In the genomic region with DNA sequence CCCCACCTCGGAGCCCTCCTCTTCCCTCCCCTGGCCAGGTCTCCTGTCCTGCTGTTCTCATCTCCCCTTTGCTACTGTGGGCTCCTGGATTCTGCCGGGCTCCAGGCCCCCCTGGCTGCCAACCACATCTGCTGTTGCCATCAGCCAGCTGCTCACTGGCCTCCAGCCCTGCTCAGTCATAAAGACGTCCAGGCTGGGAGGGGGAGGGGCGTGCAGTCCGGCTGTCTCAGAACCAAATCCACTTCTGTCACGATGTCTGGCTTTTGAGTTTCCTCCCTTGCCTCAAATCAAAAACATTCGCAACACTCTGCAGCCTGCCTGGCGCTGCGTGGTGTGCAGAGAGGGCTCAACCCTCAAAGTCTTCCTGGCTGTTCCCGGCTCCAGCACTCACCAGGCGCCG, we compare ENCODE assay signal across 10 cellular contexts. TPM values are rescaled to one million over a fixed set of nuclear protein-coding genes. Genes with fewer than 3 reads are reported as not detected.
DNase-seq lines count a peak whose midpoint lies in the region; ATAC-seq and TF ChIP-seq lines count a peak whose summit lies in the region.
"Had no signal": no experiment of that assay in that cellular context is flagged by ENCODE, and none has a peak within 500 bp of the region (broad histone marks: within the 10 kb centered on the region; RNA-seq: fewer than 3 reads in every experiment).

No MANE protein-coding gene starts in this region.

- DNase-seq in NCI-H1092 treated with DMSO at 0.1 percent for 48 hours (lab: John Stamatoyannopoulos, UW) (peak; percentile 55), caudate nucleus (lab: John Stamatoyannopoulos, UW) (peak in 55 of 61 donors; percentile 10 to 71 (median 44)), left colon (peak; percentile 31 to 46), thyroid gland (peak; percentile 67 to 78), germinal center (ENCODE audit: low spot score) (no peak), HEK293T (ENCODE audit: extremely low spot score) (no peak)
- DNase-seq in activated CD4-positive, alpha-beta T cell treated with anti-CD3 and anti-CD28 coated beads for 1 hour, result no peak
- DNase-seq: MV-4-11; stimulated activated CD4-positive, alpha-beta T cell treated with anti-CD3 and anti-CD28 coated beads, Interleukin-1b, Interleukin-23, amount 100 ng/mL, for 48 hours had no signal

- CTCF ChIA-PET in HEK293T (lab: Yijun Ruan, JAX), result no interaction called here

- intact Hi-C loops in left colon (cut with DNase I, micrococcal nuclease) (no loop called here), thyroid gland (cut with DNase I) (no loop called here)

- POLR2A ChIA-PET in HEK293T (lab: Yijun Ruan, JAX), result no interaction called here

- H3K4me1 ChIP-seq in thyroid gland, result peaks cover 29 to 53% of the 10 kb centered on the region in 2 donors

- no peak overlapping the region for H3K27ac ChIP-seq in caudate nucleus (ENCODE audit: low read depth, low read length)
- peak overlapping the region in 2 of 3 donors; percentile 66 to 72 for H3K27ac ChIP-seq in thyroid gland

- TF ChIP-seq CTCF in thyroid gland (IDR thresholded peaks at IDR 0.05), result no peak

- H3K4me3 ChIP-seq in thyroid gland (replicated peaks in 1 of 3), result no peak overlapping the region

- no peaks in the 10 kb centered on the region for H3K9me3 ChIP-seq in thyroid gland

- ATAC-seq in left colon (no peak), GM19351 (IDR thresholded peaks at IDR 0.05; ENCODE audit: unreplicated experiment) (no peak)

- no peaks in the 10 kb centered on the region for H3K36me3 ChIP-seq in thyroid gland

- peak in 1 of 2 donors; percentile 9 for TF ChIP-seq POLR2A in thyroid gland (IDR thresholded peaks at IDR 0.05)

- no peaks in the 10 kb centered on the region for H3K27me3 ChIP-seq in thyroid gland

- 57 to 58% methylated on average over 10 to 11 of the region's 12 CpGs for WGBS in thyroid gland, 2 donors

TF ChIP-seq in HEK293T, 16 proteins besides CTCF, POLR2A, EP300 and RAD21:
- TF ChIP-seq CTBP1 (IDR thresholded peaks at IDR 0.05; ENCODE audit: borderline replicate concordance), result no peak
- no peak for TF ChIP-seq L3MBTL2 (conservative IDR thresholded peaks at IDR 0.05)
- TF ChIP-seq FOXA1 (IDR thresholded peaks at IDR 0.05), result no peak
- no peak for TF ChIP-seq ARNT (IDR thresholded peaks at IDR 0.05)
- no peak for TF ChIP-seq PKNOX1 (IDR thresholded peaks at IDR 0.05)
- TF ChIP-seq HDGF (IDR thresholded peaks at IDR 0.05; ENCODE audit: borderline replicate concordance), result no peak
- TF ChIP-seq FOXK2 (IDR thresholded peaks at IDR 0.05), result no peak
- TF ChIP-seq SP1 (IDR thresholded peaks at IDR 0.05), result no peak
- TF ChIP-seq ELF4 (IDR thresholded peaks at IDR 0.05), result no peak
- TF ChIP-seq FOXM1 (IDR thresholded peaks at IDR 0.05; ENCODE audit: borderline replicate concordance), result no peak
- TF ChIP-seq NFRKB (IDR thresholded peaks at IDR 0.05), result no peak
- no peak for TF ChIP-seq BHLHE40 (IDR thresholded peaks at IDR 0.05; ENCODE audit: borderline replicate concordance)

RNA-seq across cellular contexts. Expression of gene RASL11B, which starts 7.1 kb away (rescaled TPM):
- total RNA-seq in left colon (under 1 TPM in 1 of 2 donors, not detected in 1; 0.17 TPM), thyroid gland (1 to 10 TPM in 1 of 4 donors, under 1 TPM in 3; 0.45 to 3.6 (median 0.60) TPM)

Comparison
In these comparisons a context has a peak if more than half of its experiments do, and no peak if none do; other contexts are left out.
1. DNase-seq: peak in NCI-H1092 treated with DMSO at 0.1 percent for 48 hours (single experiment), caudate nucleus (55 of 61), left colon (2 of 2) and thyroid gland (2 of 2); none in germinal center (single experiment), HEK293T (single experiment) and activated CD4-positive, alpha-beta T cell treated with anti-CD3 and anti-CD28 coated beads for 1 hour (single experiment).